8 cellular contexts compared by ENCODE assay signal in genomic region chr9:100598641-100599145, GRCh38. TPM values are rescaled to one million over a fixed set of nuclear protein-coding genes. Genes with fewer than 3 reads are reported as not detected.
A peak's percentile ranks its signal among the peaks of the same experiment; 100 is the strongest.
DNase-seq lines count a peak whose midpoint lies in the region; ATAC-seq and TF ChIP-seq lines count a peak whose summit lies in the region.

No MANE protein-coding gene starts in this region.

- H3K4me1 ChIP-seq in GM23338 (ENCODE audit: insufficient read depth) (peaks cover 12% of the 10 kb centered on the region), suprapubic skin (peaks cover 25% of the 10 kb centered on the region)

- H3F3A ChIP-seq in GM23338 (replicated peaks; ENCODE audit: low read depth) = no peaks in the 10 kb centered on the region; the same call in 1 of the 2 replicates

- H3K9me3 Mint-ChIP-seq in GM23338 = peaks cover 3% of the 10 kb centered on the region; the same call in 2 of the 3 replicates

- no peaks in the 10 kb centered on the region for H3K9me3 ChIP-seq in suprapubic skin

- TF ChIP-seq CTCF in GM23338 (conservative IDR thresholded peaks at IDR 0.05; ENCODE audit: low read depth in 2 of 2) (no peak), suprapubic skin (IDR thresholded peaks at IDR 0.05) (no peak)

- H3K36me3 ChIP-seq in GM23338 (ENCODE audit: insufficient read depth) (no peaks in the 10 kb centered on the region), suprapubic skin (no peaks in the 10 kb centered on the region)

- H3K27ac ChIP-seq in GM23338 (ENCODE audit: low read depth) = peak overlapping the region; percentile 89; the same call in 1 of the 2 replicates
- peak overlapping the region; percentile 14 for H3K27ac ChIP-seq in suprapubic skin

- H3K79me2 ChIP-seq in GM23338 (replicated peaks; ENCODE audit: insufficient read depth) = no peaks in the 10 kb centered on the region

- H3K27me3 Mint-ChIP-seq in GM23338 (ENCODE audit: insufficient read depth, low read depth, poor library complexity) = peaks cover 14% of the 10 kb centered on the region

- peak overlapping the region; percentile 76 for H3K4me2 ChIP-seq in GM23338

- peak overlapping the region; percentile 71 for H3K27ac Mint-ChIP-seq in GM23338

- no peaks in the 10 kb centered on the region; the same call in 2 of the 3 replicates for H3K36me3 Mint-ChIP-seq in GM23338 (ENCODE audit: low read depth)

- 1% methylated on average over 41 of the region's 41 CpGs for WGBS in suprapubic skin

- H4K20me1 ChIP-seq in GM23338 (replicated peaks; ENCODE audit: insufficient read depth) = no peaks in the 10 kb centered on the region

- H3K27me3 ChIP-seq in GM23338 (ENCODE audit: insufficient read depth) (no peaks in the 10 kb centered on the region), suprapubic skin (no peaks in the 10 kb centered on the region)

- peak overlapping the region; percentile 18; the same call in 1 of the 2 replicates for H2AFZ ChIP-seq in GM23338

- H3K4me1 Mint-ChIP-seq in GM23338 = peaks cover 47% of the 10 kb centered on the region

- no peak for TF ChIP-seq EP300 in suprapubic skin (IDR thresholded peaks at IDR 0.05)

- ATAC-seq in GM23338 = peak; percentile 90

- H3K4me3 Mint-ChIP-seq in GM23338 = peak overlapping the region; percentile 70

- DNase-seq in EL = peak; percentile 82
- DNase-seq in GM23338 (ENCODE audit: low spot score) = peak; percentile 99
- peak; percentile 64 to 76 for DNase-seq in Kasumi-1 (lab: John Stamatoyannopoulos, UW)
- DNase-seq in SHP77 treated with DMSO at 0.1 percent for 48 hours (lab: John Stamatoyannopoulos, UW) = peak; percentile 69
- peak; percentile 47 to 77 (median 59) for DNase-seq in activated naive CD4-positive, alpha-beta T cell (lab: John Stamatoyannopoulos, UW)
- peak; percentile 77 for DNase-seq in germinal center (ENCODE audit: low spot score)
- DNase-seq in nucleus accumbens (lab: John Stamatoyannopoulos, UW) = peak in 53 of 56 donors; percentile 36 to 90 (median 75)
- peak; percentile 82 to 90 for DNase-seq in suprapubic skin (ENCODE audit: low spot score in 2 of 2)

- H3K9me2 ChIP-seq in GM23338 (ENCODE audit: insufficient read depth) = no peaks in the 10 kb centered on the region

- H3K4me3 ChIP-seq in GM23338 (peak overlapping the region; percentile 52), suprapubic skin (peak overlapping the region; percentile 50)

- no peak for TF ChIP-seq POLR2A in suprapubic skin (IDR thresholded peaks at IDR 0.05)

TF ChIP-seq in GM23338, 12 proteins besides CTCF, POLR2A, EP300 and RAD21:
- TF ChIP-seq ETS1 (IDR thresholded peaks at IDR 0.05) = peak; percentile 39; the same call in 1 of the 2 replicates
- no peak for TF ChIP-seq EZH2phosphoT487 (IDR thresholded peaks at IDR 0.05; ENCODE audit: unreplicated experiment)
- TF ChIP-seq CREB1 (CRISPR knock-in tag; IDR thresholded peaks at IDR 0.05; ENCODE audit: low read depth) = peak; percentile 37; the same call in 1 of the 2 replicates
- peak; percentile 70 for TF ChIP-seq POLR2AphosphoS5 (IDR thresholded peaks at IDR 0.05; ENCODE audit: low read depth)

RNA-seq across cellular contexts. Expression of gene CAVIN4, which starts 20.8 kb away (rescaled TPM):
- total RNA-seq in GM23338 (2014; rRNA removed; shearing (Covaris generic)) = 6.0 and 7.9 TPM in 2 replicates
- polyA plus RNA-seq in GM23338 (2016; fragmentation: Nextera tagmentation; extraction: Ambion mirVana) = 2.1 and 3.0 TPM in 2 replicates
- total RNA-seq in suprapubic skin = under 1 TPM in 1 of 4 donors, not detected in 3; 0.16 TPM

Comparison
In these comparisons a context has a peak if more than half of its experiments do, and no peak if none do; other contexts are left out.
1. Peak in every context shown above with its lines: DNase-seq, ATAC-seq, H3K4me3 ChIP-seq and H3K27ac ChIP-seq.